Comparison of ENCODE assay signal across 1 cellular context in the genomic region with DNA sequence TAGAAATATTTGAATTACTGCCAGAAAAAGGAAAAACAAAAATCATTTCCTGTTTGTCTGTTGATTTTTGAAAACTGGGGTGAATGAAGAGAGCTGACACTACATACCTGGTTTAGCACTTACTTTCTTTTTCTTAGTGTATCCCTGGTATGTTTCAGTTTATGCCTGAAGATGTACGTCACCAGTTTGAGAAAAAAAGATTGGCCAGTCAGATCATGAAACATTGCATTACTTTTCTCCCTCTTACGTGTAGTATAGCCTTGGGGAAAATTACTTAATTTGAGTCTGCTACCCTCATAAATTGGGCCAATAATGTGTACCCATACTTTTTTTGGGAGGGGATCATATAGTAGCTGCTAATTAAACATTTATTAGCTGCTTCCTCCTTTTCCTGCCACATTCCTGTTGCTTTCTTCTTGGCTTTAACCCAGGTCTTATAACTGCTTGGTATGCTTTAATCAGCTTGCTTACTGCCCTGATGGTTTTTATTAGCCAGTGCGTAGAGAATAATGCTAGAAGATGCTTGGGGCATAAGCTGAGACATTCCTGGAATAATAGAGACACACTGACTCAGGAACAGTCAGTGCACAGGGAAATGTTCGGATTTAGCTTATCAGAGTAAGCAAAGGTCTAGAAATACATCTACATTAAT.
TF ChIP-seq lines count a peak whose summit lies in the region.

No MANE protein-coding gene starts in this region.

TF ChIP-seq in endothelial cell of umbilical vein, 7 proteins besides CTCF, POLR2A, EP300 and RAD21:
- no peak for TF ChIP-seq JUN (IDR thresholded peaks at IDR 0.05; ENCODE audit: borderline replicate concordance, insufficient read depth, insufficient read length, low read depth)
- TF ChIP-seq MAX (IDR thresholded peaks at IDR 0.05; ENCODE audit: insufficient read depth, insufficient read length) = no peak
- TF ChIP-seq MYC (IDR thresholded peaks at IDR 0.05; ENCODE audit: low read depth, low read length) = no peak
- TF ChIP-seq POLR2AphosphoS5 (IDR thresholded peaks at IDR 0.05; ENCODE audit: insufficient read depth, low read depth, low read length) = no peak
- no peak for TF ChIP-seq GATA2 (IDR thresholded peaks at IDR 0.05; ENCODE audit: insufficient read depth, insufficient read length, low read depth, low read length)
- TF ChIP-seq FOS (IDR thresholded peaks at IDR 0.05; ENCODE audit: borderline replicate concordance, insufficient read depth, low read length) = no peak
- no peak for TF ChIP-seq EZH2 (IDR thresholded peaks at IDR 0.05; ENCODE audit: borderline replicate concordance, low read depth, low read length, severe bottlenecking)
